Comparison of ENCODE assay signal across 8 cellular contexts in genomic region chr9:69671291-69671903, GRCh38. TPM values are rescaled to one million over a fixed set of nuclear protein-coding genes. Genes with fewer than 3 reads are reported as not detected.
DNase-seq lines count a peak whose midpoint lies in the region; ATAC-seq and TF ChIP-seq lines count a peak whose summit lies in the region.

No MANE protein-coding gene starts in this region.

- H3K4me3 Mint-ChIP-seq in chondrocyte (ENCODE audit: unreplicated experiment) (peak overlapping the region; percentile 81), memory B cell (peak overlapping the region; percentile 54)

- H3K27me3 Mint-ChIP-seq in chondrocyte (ENCODE audit: low read depth) (no peaks in the 10 kb centered on the region), memory B cell (peaks cover 16% of the 10 kb centered on the region)

- no peak for DNase-seq in Right ventricle myocardium inferior (ENCODE audit: missing footprints)
- DNase-seq in cardiac septum (ENCODE audit: low spot score) = no peak
- no peak for DNase-seq in chondrocyte (ENCODE audit: low spot score)
- DNase-seq in memory B cell (ENCODE audit: low spot score in 2 of 2) = no peak
- DNase-seq in NCI-H226 = no peak
- no peak for DNase-seq in activated effector memory CD4-positive, alpha-beta T cell treated with Interleukin-2 at 50 U/mL for 16 hours

- intact Hi-C loops in Right ventricle myocardium inferior (cut with DNase I) = loop anchor here (5.0 kb wide), 2 partner anchors 249 to 556 kb away; no protein-coding TSS in a partner anchor
- intact Hi-C loops in cardiac septum (cut with DNase I) = loop anchor here (5.0 to 10.0 kb wide), 3 partner anchors 206 to 247 kb away; no protein-coding TSS in a partner anchor

- peak overlapping the region; percentile 68 for H3K4me3 ChIP-seq in thymus (ENCODE audit: low read length)

- H3K9me3 ChIP-seq in thymus (ENCODE audit: control insufficient read depth) = no peaks in the 10 kb centered on the region

- H3K9me3 Mint-ChIP-seq in chondrocyte (ENCODE audit: low read depth) = no peaks in the 10 kb centered on the region
- no peaks in the 10 kb centered on the region for H3K9me3 Mint-ChIP-seq in memory B cell

- H3K4me1 Mint-ChIP-seq in chondrocyte (ENCODE audit: low read depth) = peaks cover 33% of the 10 kb centered on the region
- H3K4me1 Mint-ChIP-seq in memory B cell = peaks cover 3% of the 10 kb centered on the region

- H3K27ac Mint-ChIP-seq in chondrocyte (ENCODE audit: unreplicated experiment) (peak overlapping the region; percentile 52), memory B cell (no peak overlapping the region)

- H3K4me1 ChIP-seq in thymus (ENCODE audit: control insufficient read depth, insufficient read depth, low read length) = peaks cover 3% of the 10 kb centered on the region

- TF ChIP-seq CTCF in chondrocyte (IDR thresholded peaks at IDR 0.05) = no peak

- ATAC-seq in Right ventricle myocardium inferior (peak; percentile 40), memory B cell (ENCODE audit: low read depth) (no peak), GM18502 (IDR thresholded peaks at IDR 0.05; ENCODE audit: poor library complexity, unreplicated experiment) (no peak)

- 57% methylated on average over 18 of the region's 18 CpGs for WGBS in thymus

- no peaks in the 10 kb centered on the region for H3K36me3 ChIP-seq in thymus (ENCODE audit: control insufficient read depth, insufficient read depth)

- H3K36me3 Mint-ChIP-seq in chondrocyte (ENCODE audit: low read depth) (no peaks in the 10 kb centered on the region), memory B cell (no peaks in the 10 kb centered on the region)

- H3K27ac ChIP-seq in thymus (ENCODE audit: low read depth) = no peak overlapping the region

- H3K27me3 ChIP-seq in thymus (ENCODE audit: control insufficient read depth, insufficient read depth) = peaks cover 21% of the 10 kb centered on the region

RNA-seq across cellular contexts. Expression of gene APBA1, which starts 0.8 kb away (rescaled TPM):
- total RNA-seq in Right ventricle myocardium inferior (2.8 TPM), cardiac septum (1.9 TPM), chondrocyte (6.9 to 12.5 TPM (median 12.3 TPM) in 3 replicates)
- 0.80 TPM for polyA plus RNA-seq in thymus
